In the genomic region with DNA sequence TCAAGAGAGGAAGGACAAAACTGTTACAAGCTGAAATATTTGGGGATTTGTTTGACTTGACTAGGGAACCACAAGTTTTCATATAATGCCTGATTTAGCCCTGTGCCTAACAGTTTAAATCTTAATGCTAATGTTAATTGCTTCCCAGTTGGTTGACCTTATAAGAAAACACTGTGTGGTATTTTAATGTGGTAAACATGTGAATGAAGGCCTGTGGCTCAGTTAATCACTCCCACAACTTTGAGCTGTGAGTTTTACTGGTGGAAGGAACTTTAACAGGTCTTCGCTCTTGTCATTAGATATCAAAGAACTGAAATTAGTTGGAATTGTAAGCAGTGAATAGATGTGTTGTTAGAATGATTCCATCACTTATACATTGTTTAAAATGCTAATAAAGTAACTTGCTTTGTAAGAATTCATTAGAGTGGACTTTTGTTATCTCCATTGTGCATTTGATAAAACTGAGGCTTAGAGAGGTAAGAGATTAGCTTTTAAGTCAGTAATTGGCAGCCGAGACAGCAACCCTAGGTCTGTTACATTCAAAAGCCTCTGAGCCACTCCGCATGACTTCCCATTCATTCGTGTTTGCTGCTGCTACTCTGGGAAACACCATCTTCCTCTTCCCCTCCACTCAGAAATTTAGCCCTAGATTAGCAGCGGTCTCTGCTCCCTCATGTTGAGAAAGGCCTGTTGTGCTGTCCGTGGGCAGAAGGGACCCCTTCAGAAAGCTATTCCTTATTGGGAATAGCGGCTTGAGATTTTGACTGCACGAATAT, we compare ENCODE assay signal across 9 cellular contexts. TPM values are rescaled to one million over a fixed set of nuclear protein-coding genes. Genes with fewer than 3 reads are reported as not detected.
A peak's percentile ranks its signal among the peaks of the same experiment; 100 is the strongest.
DNase-seq lines count a peak whose midpoint lies in the region; ATAC-seq, FAIRE-seq and TF ChIP-seq lines count a peak whose summit lies in the region.
"Had no signal": no experiment of that assay in that cellular context is flagged by ENCODE, and none has a peak within 500 bp of the region (broad histone marks: within the 10 kb centered on the region; RNA-seq: fewer than 3 reads in every experiment).

No MANE protein-coding gene starts in this region.

- H3K27me3 ChIP-seq in endodermal cell (ENCODE audit: control insufficient read depth, insufficient read depth, low read length, poor library complexity, severe bottlenecking) = no peaks in the 10 kb centered on the region

- WGBS in endodermal cell (ENCODE audit: insufficient coverage in 1 of 2, insufficient read length in 1 of 2), 2 experiments = 8% methylated on average over 8 of the region's 8 CpGs; no CpG with 5 or more reads in 1 of the 2 experiments

- no peaks in the 10 kb centered on the region for H3K9me3 ChIP-seq in endodermal cell (ENCODE audit: control insufficient read depth, low read length)

- FAIRE-seq in D721Med (lab: Jason Lieb, UNC) (peak; percentile 29), HTR-8/SVneo (lab: Jason Lieb, UNC) (peak; percentile 4)
- FAIRE-seq: TTC549 had no signal

- intact Hi-C loops in natural killer cell (cut with micrococcal nuclease) = loop anchor here (1.0 to 10.0 kb wide), 2 partner anchors 9 to 224 kb away; no protein-coding TSS in a partner anchor

- H3K9ac ChIP-seq in endodermal cell (ENCODE audit: extremely low read depth, low read length, poor library complexity, severe bottlenecking) = peak overlapping the region; percentile 84

- ATAC-seq in natural killer cell (peak in 2 of 3 donors; percentile 10 to 31), GM21737 (IDR thresholded peaks at IDR 0.05; ENCODE audit: unreplicated experiment) (no peak)

- H3K36me3 Mint-ChIP-seq in endodermal cell (ENCODE audit: low read depth) (peaks cover 28% of the 10 kb centered on the region), natural killer cell (no peaks in the 10 kb centered on the region)

- POLR2A ChIA-PET in RWPE1 (lab: Yijun Ruan, JAX; ENCODE audit: low non-redundant PET) = no interaction called here

- no peak for DNase-seq in D721Med (ENCODE audit: insufficient read length, low spot score)
- DNase-seq in HTR-8/SVneo (ENCODE audit: insufficient read length, low spot score) = no peak
- DNase-seq in RWPE1 (ENCODE audit: low spot score) = peak; percentile 6
- peak; percentile 76 for DNase-seq in endodermal cell
- no peak for DNase-seq in natural killer cell
- DNase-seq in dedifferentiated amniotic fluid mesenchymal stem cell (ENCODE audit: extremely low spot score) = no peak
- no peak for DNase-seq in activated CD8-positive, alpha-beta memory T cell treated with anti-CD3 and anti-CD28 coated beads for 24 hours

- CTCF ChIA-PET in RWPE1 (lab: Yijun Ruan, JAX) = no interaction called here

- H3K4me1 Mint-ChIP-seq in endodermal cell = peaks cover 17% of the 10 kb centered on the region
- peaks cover 32 to 40% of the 10 kb centered on the region in 2 donors for H3K4me1 Mint-ChIP-seq in natural killer cell

- peaks cover 3% of the 10 kb centered on the region for H3K4me1 ChIP-seq in endodermal cell (ENCODE audit: control insufficient read depth, insufficient read depth, low read length)

- H3K27ac Mint-ChIP-seq in endodermal cell (peak overlapping the region; percentile 98), natural killer cell (peak overlapping the region; percentile 94 to 97)

- no peaks in the 10 kb centered on the region for H3K9me3 Mint-ChIP-seq in endodermal cell
- no peaks in the 10 kb centered on the region for H3K9me3 Mint-ChIP-seq in natural killer cell

- peaks cover 35% of the 10 kb centered on the region for H3K36me3 ChIP-seq in endodermal cell (ENCODE audit: control insufficient read depth, insufficient read depth, low read length)

- H3K4me3 Mint-ChIP-seq in endodermal cell (peak overlapping the region; percentile 92), natural killer cell (peak overlapping the region; percentile 96)

- TF ChIP-seq CTCF in D721Med (IDR thresholded peaks at IDR 0.05; ENCODE audit: insufficient read depth, missing control alignments) = no peak
- TF ChIP-seq CTCF in RWPE1 (conservative IDR thresholded peaks at IDR 0.05; ENCODE audit: low read depth) = no peak
- no peak for TF ChIP-seq CTCF in endodermal cell (conservative IDR thresholded peaks at IDR 0.05)
- TF ChIP-seq CTCF in natural killer cell (IDR thresholded peaks at IDR 0.05) = no peak

- peak overlapping the region; percentile 100 for H3K4me3 ChIP-seq in endodermal cell (ENCODE audit: low read length)

- H3K27me3 Mint-ChIP-seq in endodermal cell (ENCODE audit: insufficient read depth) = no peaks in the 10 kb centered on the region
- H3K27me3 Mint-ChIP-seq in natural killer cell (ENCODE audit: low read depth in 2 of 2) = no peaks in the 10 kb centered on the region

- H3K27ac ChIP-seq in RWPE1 (peak overlapping the region; percentile 97), endodermal cell (ENCODE audit: low read depth, low read length) (peak overlapping the region; percentile 18)

RNA-seq across cellular contexts. Expression of a gene that starts 1.0 kb away (rescaled TPM):
- total RNA-seq in endodermal cell (10 to 100 TPM; 23.9 to 25.1 TPM), natural killer cell (10 to 100 TPM; 48.4 to 57.1 (median 48.8) TPM)
- 16.7 TPM for polyA plus RNA-seq in endodermal cell (2013, experiment 1 of 2)
- polyA plus RNA-seq in endodermal cell (2013, experiment 2 of 2) = 16.9 TPM

RNA-seq across cellular contexts. Expression of a gene that starts 46.7 kb away (rescaled TPM):
- total RNA-seq in endodermal cell (100 to 1,000 TPM in 1 of 2 donors, 10 to 100 TPM in 1; 94.9 to 100 TPM), natural killer cell (10 to 100 TPM; 39.8 to 51.5 (median 45.0) TPM)
- 70.8 TPM for polyA plus RNA-seq in endodermal cell (2013, experiment 1 of 2)
- 56.6 TPM for polyA plus RNA-seq in endodermal cell (2013, experiment 2 of 2)

Comparison
In these comparisons a context has a peak if more than half of its experiments do, and no peak if none do; other contexts are left out.
1. DNase-seq: peak in RWPE1 (single experiment) and endodermal cell (single experiment); none in D721Med (single experiment), HTR-8/SVneo (single experiment), natural killer cell (single experiment), dedifferentiated amniotic fluid mesenchymal stem cell (single experiment) and activated CD8-positive, alpha-beta memory T cell treated with anti-CD3 and anti-CD28 coated beads for 24 hours (single experiment).